Comparison of ENCODE assay signal across 11 cellular contexts in genomic region chr17:72126575-72127486, GRCh38. TPM values are rescaled to one million over a fixed set of nuclear protein-coding genes. Genes with fewer than 3 reads are reported as not detected.
DNase-seq lines count a peak whose midpoint lies in the region; ATAC-seq and TF ChIP-seq lines count a peak whose summit lies in the region.
"Had no signal": no experiment of that assay in that cellular context is flagged by ENCODE, and none has a peak within 500 bp of the region (broad histone marks: within the 10 kb centered on the region; RNA-seq: fewer than 3 reads in every experiment).

No MANE protein-coding gene starts in this region.

- DNase-seq in SJCRH30: peak; percentile 60 to 76
- no peak for DNase-seq in Right ventricle myocardium superior
- no peak for DNase-seq in sciatic nerve (ENCODE audit: low spot score)
- no peak for DNase-seq in NAMALWA (ENCODE audit: low spot score)
- DNase-seq in activated effector memory CD4-positive, alpha-beta T cell treated with anti-CD3 and anti-CD28 coated beads, Interleukin-2, amount 50 U/mL, for 16 hours: no peak
- no peak for DNase-seq in stimulated activated CD4-positive, alpha-beta T cell treated with anti-CD3 and anti-CD28 coated beads, Interleukin-1b, Interleukin-23, amount 100 ng/mL, for 48 hours
- DNase-seq: activated T-cell treated with anti-CD3 and anti-CD28 coated beads for 4 hours; OCI-M1; stimulated activated CD4-positive, alpha-beta T cell treated with anti-CD3 and anti-CD28 coated beads, Interleukin-4, amount 100 ng/mL, for 4 hours had no signal

- TF ChIP-seq POLR2A in GM19099 (IDR thresholded peaks at IDR 0.05; ENCODE audit: extremely low read depth, insufficient read length, low read depth): peak; percentile 27

- H3K4me1 ChIP-seq in SJCRH30: peaks cover 42% of the 10 kb centered on the region

- intact Hi-C loops in Right ventricle myocardium superior (cut with DNase I) (loop anchor here (10.0 kb wide), 2 partner anchors 48 to 418 kb away; no protein-coding TSS in a partner anchor), sciatic nerve (cut with DNase I) (no loop called here)

- no peak overlapping the region for H3K4me3 ChIP-seq in SJCRH30

- ATAC-seq in Right ventricle myocardium superior (ENCODE audit: poor library complexity) (peak; percentile 69), sciatic nerve (peak; percentile 68), GM18909 (IDR thresholded peaks at IDR 0.05; ENCODE audit: poor library complexity, unreplicated experiment) (no peak)

- H3K27ac ChIP-seq in SJCRH30: no peak overlapping the region; the same call in 1 of the 2 replicates

- no peaks in the 10 kb centered on the region for H3K9me3 ChIP-seq in SJCRH30 (replicated peaks)

- no peaks in the 10 kb centered on the region for H3K27me3 ChIP-seq in SJCRH30

- H3K36me3 ChIP-seq in SJCRH30: peaks cover 34% of the 10 kb centered on the region

RNA-seq across cellular contexts. Expression of gene SOX9, which starts 6.0 kb away (rescaled TPM):
- 104 and 105 TPM in 2 replicates for total RNA-seq in SJCRH30 (2014; rRNA removed; shearing (Covaris generic))
- total RNA-seq in Right ventricle myocardium superior: 10.9 TPM
- 42.0 TPM for total RNA-seq in sciatic nerve

Comparison
In these comparisons a context has a peak if more than half of its experiments do, and no peak if none do; other contexts are left out.
1. DNase-seq: peak in SJCRH30 (2 of 2); none in Right ventricle myocardium superior (single experiment), sciatic nerve (single experiment), NAMALWA (single experiment), activated effector memory CD4-positive, alpha-beta T cell treated with anti-CD3 and anti-CD28 coated beads, Interleukin-2, amount 50 U/mL, for 16 hours (single experiment) and stimulated activated CD4-positive, alpha-beta T cell treated with anti-CD3 and anti-CD28 coated beads, Interleukin-1b, Interleukin-23, amount 100 ng/mL, for 48 hours (single experiment).